ENCODE assay signal across 9 cellular contexts in genomic region chr7:147722119-147722518, GRCh38.
DNase-seq lines count a peak whose midpoint lies in the region; TF ChIP-seq lines count a peak whose summit lies in the region.
"Had no signal": no experiment of that assay in that cellular context is flagged by ENCODE, and none has a peak within 500 bp of the region (broad histone marks: within the 10 kb centered on the region; RNA-seq: fewer than 3 reads in every experiment).

No MANE protein-coding gene starts in this region.

- TF ChIP-seq POLR2A in vagina (IDR thresholded peaks at IDR 0.05): no peak

- H3K27ac ChIP-seq in BLaER1 (no peak overlapping the region), SK-N-SH (ENCODE audit: low read depth in 2 of 2, low read length in 1 of 2) (peak overlapping the region in 1 of 2 experiments; percentile 94; a peak in 1 of 4 replicates), vagina (no peak overlapping the region)

- POLR2A ChIA-PET in SK-N-SH (lab: Yijun Ruan, JAX): no interaction called here

- H3K4me2 ChIP-seq in BLaER1: 0 out of 2 replicates have a peak overlapping the region, but pooled peaks have one; percentile 16
- no peak overlapping the region for H3K4me2 ChIP-seq in SK-N-SH

- H4K20me1 ChIP-seq in BLaER1 (no peaks in the 10 kb centered on the region), SK-N-SH (ENCODE audit: insufficient read depth) (no peaks in the 10 kb centered on the region)

- H3F3A ChIP-seq in SK-N-SH (replicated peaks; ENCODE audit: insufficient read depth): no peaks in the 10 kb centered on the region

- H3K9me2 ChIP-seq in SK-N-SH: no peaks in the 10 kb centered on the region

- intact Hi-C loops in vagina (cut with DNase I): no loop called here

- no peaks in the 10 kb centered on the region for H3K79me2 ChIP-seq in SK-N-SH (ENCODE audit: insufficient read depth)

- WGBS in SK-N-SH (ENCODE audit: low lambda C conversion rate): 32% methylated on average over 4 of the region's 4 CpGs

- H2AFZ ChIP-seq in SK-N-SH (ENCODE audit: low read depth): no peak overlapping the region; the same call in 1 of the 2 replicates

- H3K4me3 ChIP-seq in BLaER1 (no peak overlapping the region), SK-N-SH (ENCODE audit: low read depth in 2 of 2, low read length in 1 of 2) (no peak overlapping the region), vagina (no peak overlapping the region)

- peak; percentile 30 for DNase-seq in DMS79 treated with DMSO at 0.1 percent for 48 hours (lab: John Stamatoyannopoulos, UW)
- peak; percentile 48 for DNase-seq in SK-N-SH
- DNase-seq in vagina (ENCODE audit: extremely low spot score in 2 of 2): no peak
- DNase-seq in stimulated activated CD4-positive, alpha-beta T cell treated with anti-CD3 and anti-CD28 coated beads, Interleukin-4, amount 100 ng/mL, for 4 hours: no peak
- no peak for DNase-seq in DMS114 treated with DMSO at 0.1 percent for 48 hours (lab: John Stamatoyannopoulos, UW; ENCODE audit: unreplicated experiment)
- DNase-seq: ACHN; CD4-positive, alpha-beta memory T cell; H9 had no signal

- H3K27me3 ChIP-seq in BLaER1 (no peaks in the 10 kb centered on the region), SK-N-SH (ENCODE audit: insufficient read depth) (no peaks in the 10 kb centered on the region), vagina (no peaks in the 10 kb centered on the region)

- TF ChIP-seq CTCF in SK-N-SH (IDR thresholded peaks at IDR 0.05) (no peak), vagina (IDR thresholded peaks at IDR 0.05) (no peak)

- peak; percentile 46 for TF ChIP-seq RAD21 in SK-N-SH (IDR thresholded peaks at IDR 0.05; ENCODE audit: low read length)

- peak; percentile 43 to 100; a peak in 3 of 4 replicates for TF ChIP-seq EP300 in SK-N-SH (IDR thresholded peaks at IDR 0.05; ENCODE audit: borderline replicate concordance in 1 of 2, low read depth in 1 of 2, low read length in 1 of 2)

- H3K4me1 ChIP-seq in BLaER1 (peaks cover 12% of the 10 kb centered on the region), SK-N-SH (ENCODE audit: control insufficient read depth in 1 of 2, insufficient read depth in 2 of 2, low read depth in 1 of 2, low read length in 1 of 2) (peaks cover 0 to 24% of the 10 kb centered on the region in 2 experiments; a peak in 2 of 4 replicates), vagina (no peaks in the 10 kb centered on the region)

- H3K9me3 ChIP-seq in BLaER1 (no peaks in the 10 kb centered on the region), SK-N-SH (no peaks in the 10 kb centered on the region), vagina (no peaks in the 10 kb centered on the region)

- H3K9ac ChIP-seq in BLaER1 (no peak overlapping the region), SK-N-SH (no peak overlapping the region)

- CTCF ChIA-PET in SK-N-SH (lab: Yijun Ruan, JAX): interaction anchor here (0.8 to 2.4 kb wide), 4 partner anchors 44 to 290 kb away, joined by 3 to 7 read pairs (median 4); no protein-coding TSS in a partner anchor

- no peaks in the 10 kb centered on the region for H3K36me3 ChIP-seq in BLaER1
- no peaks in the 10 kb centered on the region for H3K36me3 ChIP-seq in SK-N-SH (replicated peaks in 1 of 2; ENCODE audit: control insufficient read depth in 1 of 2, insufficient read depth in 2 of 2, low read length in 1 of 2)
- H3K36me3 ChIP-seq in vagina: no peaks in the 10 kb centered on the region

TF ChIP-seq in SK-N-SH, 30 proteins besides CTCF, POLR2A, EP300 and RAD21:
- TF ChIP-seq, protein P1, sequence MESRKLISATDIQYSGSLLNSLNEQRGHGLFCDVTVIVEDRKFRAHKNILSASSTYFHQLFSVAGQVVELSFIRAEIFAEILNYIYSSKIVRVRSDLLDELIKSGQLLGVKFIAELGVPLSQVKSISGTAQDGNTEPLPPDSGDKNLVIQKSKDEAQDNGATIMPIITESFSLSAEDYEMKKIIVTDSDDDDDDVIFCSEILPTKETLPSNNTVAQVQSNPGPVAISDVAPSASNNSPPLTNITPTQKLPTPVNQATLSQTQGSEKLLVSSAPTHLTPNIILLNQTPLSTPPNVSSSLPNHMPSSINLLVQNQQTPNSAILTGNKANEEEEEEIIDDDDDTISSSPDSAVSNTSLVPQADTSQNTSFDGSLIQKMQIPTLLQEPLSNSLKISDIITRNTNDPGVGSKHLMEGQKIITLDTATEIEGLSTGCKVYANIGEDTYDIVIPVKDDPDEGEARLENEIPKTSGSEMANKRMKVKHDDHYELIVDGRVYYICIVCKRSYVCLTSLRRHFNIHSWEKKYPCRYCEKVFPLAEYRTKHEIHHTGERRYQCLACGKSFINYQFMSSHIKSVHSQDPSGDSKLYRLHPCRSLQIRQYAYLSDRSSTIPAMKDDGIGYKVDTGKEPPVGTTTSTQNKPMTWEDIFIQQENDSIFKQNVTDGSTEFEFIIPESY (IDR thresholded peaks at IDR 0.05; ENCODE audit: borderline replicate concordance, low read depth): no peak
- peak; percentile 82 for TF ChIP-seq PBX3 (IDR thresholded peaks at IDR 0.05)
- no peak for TF ChIP-seq ELF1 (IDR thresholded peaks at IDR 0.05)
- TF ChIP-seq, protein P2, sequence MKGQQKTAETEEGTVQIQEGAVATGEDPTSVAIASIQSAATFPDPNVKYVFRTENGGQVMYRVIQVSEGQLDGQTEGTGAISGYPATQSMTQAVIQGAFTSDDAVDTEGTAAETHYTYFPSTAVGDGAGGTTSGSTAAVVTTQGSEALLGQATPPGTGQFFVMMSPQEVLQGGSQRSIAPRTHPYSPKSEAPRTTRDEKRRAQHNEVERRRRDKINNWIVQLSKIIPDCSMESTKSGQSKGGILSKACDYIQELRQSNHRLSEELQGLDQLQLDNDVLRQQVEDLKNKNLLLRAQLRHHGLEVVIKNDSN (IDR thresholded peaks at IDR 0.05; ENCODE audit: borderline replicate concordance, low read depth): no peak
- peak; percentile 19; the same call in 1 of the 2 replicates for TF ChIP-seq SMC3 (IDR thresholded peaks at IDR 0.05; ENCODE audit: low read depth, low read length)
- peak; percentile 88 for TF ChIP-seq RCOR1 (IDR thresholded peaks at IDR 0.05; ENCODE audit: low read length)
- TF ChIP-seq CHD2 (IDR thresholded peaks at IDR 0.05; ENCODE audit: low read length, partially characterized antibody): peak; percentile 78
- TF ChIP-seq FOXJ3 (CRISPR knock-in tag; IDR thresholded peaks at IDR 0.05): peak; percentile 92
- TF ChIP-seq POLR2AphosphoS5 (IDR thresholded peaks at IDR 0.05; ENCODE audit: low read depth, low read length): peak; percentile 73
- peak; percentile 33; the same call in 1 of the 2 replicates for TF ChIP-seq RFX5 (IDR thresholded peaks at IDR 0.05; ENCODE audit: low read length)
- peak; percentile 78 for TF ChIP-seq TCF12 (IDR thresholded peaks at IDR 0.05)
- TF ChIP-seq, protein P3, sequence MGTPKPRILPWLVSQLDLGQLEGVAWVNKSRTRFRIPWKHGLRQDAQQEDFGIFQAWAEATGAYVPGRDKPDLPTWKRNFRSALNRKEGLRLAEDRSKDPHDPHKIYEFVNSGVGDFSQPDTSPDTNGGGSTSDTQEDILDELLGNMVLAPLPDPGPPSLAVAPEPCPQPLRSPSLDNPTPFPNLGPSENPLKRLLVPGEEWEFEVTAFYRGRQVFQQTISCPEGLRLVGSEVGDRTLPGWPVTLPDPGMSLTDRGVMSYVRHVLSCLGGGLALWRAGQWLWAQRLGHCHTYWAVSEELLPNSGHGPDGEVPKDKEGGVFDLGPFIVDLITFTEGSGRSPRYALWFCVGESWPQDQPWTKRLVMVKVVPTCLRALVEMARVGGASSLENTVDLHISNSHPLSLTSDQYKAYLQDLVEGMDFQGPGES (IDR thresholded peaks at IDR 0.05; ENCODE audit: low read depth, low read length): no peak
- peak; percentile 87 for TF ChIP-seq TEAD4 (IDR thresholded peaks at IDR 0.05; ENCODE audit: borderline replicate concordance, insufficient read depth)
- peak; percentile 95 for TF ChIP-seq GATA2 (CRISPR knock-in tag; IDR thresholded peaks at IDR 0.05)
- TF ChIP-seq NRF1 (IDR thresholded peaks at IDR 0.05; ENCODE audit: low read depth, low read length): no peak
- peak; percentile 48; the same call in 1 of the 2 replicates for TF ChIP-seq JUND (IDR thresholded peaks at IDR 0.05)
- TF ChIP-seq MXI1 (IDR thresholded peaks at IDR 0.05; ENCODE audit: low read depth, low read length): peak; percentile 53; the same call in 1 of the 2 replicates
- no peak for TF ChIP-seq NFIC (IDR thresholded peaks at IDR 0.05; ENCODE audit: borderline replicate concordance)
- TF ChIP-seq, protein P4, sequence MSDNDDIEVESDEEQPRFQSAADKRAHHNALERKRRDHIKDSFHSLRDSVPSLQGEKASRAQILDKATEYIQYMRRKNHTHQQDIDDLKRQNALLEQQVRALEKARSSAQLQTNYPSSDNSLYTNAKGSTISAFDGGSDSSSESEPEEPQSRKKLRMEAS (IDR thresholded peaks at IDR 0.05; ENCODE audit: low read depth): no peak

Comparison
In these comparisons a context has a peak if more than half of its experiments do, and no peak if none do; other contexts are left out.
1. DNase-seq: peak in DMS79 treated with DMSO at 0.1 percent for 48 hours (single experiment) and SK-N-SH (single experiment); none in vagina (0 of 2), stimulated activated CD4-positive, alpha-beta T cell treated with anti-CD3 and anti-CD28 coated beads, Interleukin-4, amount 100 ng/mL, for 4 hours (0 of 2) and DMS114 treated with DMSO at 0.1 percent for 48 hours (single experiment).